Comparison of ENCODE assay signal across 1 cellular context in the genomic region with DNA sequence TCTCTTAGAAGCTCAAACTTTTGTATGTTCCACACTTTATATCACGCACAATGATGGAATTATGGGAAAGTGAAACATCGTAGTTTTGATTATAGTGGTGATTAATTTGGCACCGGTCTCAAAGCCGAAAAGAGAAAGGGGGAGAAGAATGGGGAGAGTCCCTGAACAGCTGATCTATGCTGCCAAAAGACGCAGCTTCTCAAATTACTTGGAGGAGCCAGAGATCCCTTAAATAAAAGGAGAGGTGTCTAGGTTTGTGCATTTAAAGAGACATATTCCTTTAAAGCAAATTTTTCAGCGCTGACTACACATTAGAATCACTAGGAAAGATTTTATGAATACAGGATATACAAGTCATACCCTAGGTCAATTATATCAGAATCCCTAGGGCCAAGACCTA.
TF ChIP-seq lines count a peak whose summit lies in the region.

No MANE protein-coding gene starts in this region.

TF ChIP-seq in GM23338, 12 proteins besides CTCF, POLR2A, EP300 and RAD21 (continued from another document):
- TF ChIP-seq, protein P1, sequence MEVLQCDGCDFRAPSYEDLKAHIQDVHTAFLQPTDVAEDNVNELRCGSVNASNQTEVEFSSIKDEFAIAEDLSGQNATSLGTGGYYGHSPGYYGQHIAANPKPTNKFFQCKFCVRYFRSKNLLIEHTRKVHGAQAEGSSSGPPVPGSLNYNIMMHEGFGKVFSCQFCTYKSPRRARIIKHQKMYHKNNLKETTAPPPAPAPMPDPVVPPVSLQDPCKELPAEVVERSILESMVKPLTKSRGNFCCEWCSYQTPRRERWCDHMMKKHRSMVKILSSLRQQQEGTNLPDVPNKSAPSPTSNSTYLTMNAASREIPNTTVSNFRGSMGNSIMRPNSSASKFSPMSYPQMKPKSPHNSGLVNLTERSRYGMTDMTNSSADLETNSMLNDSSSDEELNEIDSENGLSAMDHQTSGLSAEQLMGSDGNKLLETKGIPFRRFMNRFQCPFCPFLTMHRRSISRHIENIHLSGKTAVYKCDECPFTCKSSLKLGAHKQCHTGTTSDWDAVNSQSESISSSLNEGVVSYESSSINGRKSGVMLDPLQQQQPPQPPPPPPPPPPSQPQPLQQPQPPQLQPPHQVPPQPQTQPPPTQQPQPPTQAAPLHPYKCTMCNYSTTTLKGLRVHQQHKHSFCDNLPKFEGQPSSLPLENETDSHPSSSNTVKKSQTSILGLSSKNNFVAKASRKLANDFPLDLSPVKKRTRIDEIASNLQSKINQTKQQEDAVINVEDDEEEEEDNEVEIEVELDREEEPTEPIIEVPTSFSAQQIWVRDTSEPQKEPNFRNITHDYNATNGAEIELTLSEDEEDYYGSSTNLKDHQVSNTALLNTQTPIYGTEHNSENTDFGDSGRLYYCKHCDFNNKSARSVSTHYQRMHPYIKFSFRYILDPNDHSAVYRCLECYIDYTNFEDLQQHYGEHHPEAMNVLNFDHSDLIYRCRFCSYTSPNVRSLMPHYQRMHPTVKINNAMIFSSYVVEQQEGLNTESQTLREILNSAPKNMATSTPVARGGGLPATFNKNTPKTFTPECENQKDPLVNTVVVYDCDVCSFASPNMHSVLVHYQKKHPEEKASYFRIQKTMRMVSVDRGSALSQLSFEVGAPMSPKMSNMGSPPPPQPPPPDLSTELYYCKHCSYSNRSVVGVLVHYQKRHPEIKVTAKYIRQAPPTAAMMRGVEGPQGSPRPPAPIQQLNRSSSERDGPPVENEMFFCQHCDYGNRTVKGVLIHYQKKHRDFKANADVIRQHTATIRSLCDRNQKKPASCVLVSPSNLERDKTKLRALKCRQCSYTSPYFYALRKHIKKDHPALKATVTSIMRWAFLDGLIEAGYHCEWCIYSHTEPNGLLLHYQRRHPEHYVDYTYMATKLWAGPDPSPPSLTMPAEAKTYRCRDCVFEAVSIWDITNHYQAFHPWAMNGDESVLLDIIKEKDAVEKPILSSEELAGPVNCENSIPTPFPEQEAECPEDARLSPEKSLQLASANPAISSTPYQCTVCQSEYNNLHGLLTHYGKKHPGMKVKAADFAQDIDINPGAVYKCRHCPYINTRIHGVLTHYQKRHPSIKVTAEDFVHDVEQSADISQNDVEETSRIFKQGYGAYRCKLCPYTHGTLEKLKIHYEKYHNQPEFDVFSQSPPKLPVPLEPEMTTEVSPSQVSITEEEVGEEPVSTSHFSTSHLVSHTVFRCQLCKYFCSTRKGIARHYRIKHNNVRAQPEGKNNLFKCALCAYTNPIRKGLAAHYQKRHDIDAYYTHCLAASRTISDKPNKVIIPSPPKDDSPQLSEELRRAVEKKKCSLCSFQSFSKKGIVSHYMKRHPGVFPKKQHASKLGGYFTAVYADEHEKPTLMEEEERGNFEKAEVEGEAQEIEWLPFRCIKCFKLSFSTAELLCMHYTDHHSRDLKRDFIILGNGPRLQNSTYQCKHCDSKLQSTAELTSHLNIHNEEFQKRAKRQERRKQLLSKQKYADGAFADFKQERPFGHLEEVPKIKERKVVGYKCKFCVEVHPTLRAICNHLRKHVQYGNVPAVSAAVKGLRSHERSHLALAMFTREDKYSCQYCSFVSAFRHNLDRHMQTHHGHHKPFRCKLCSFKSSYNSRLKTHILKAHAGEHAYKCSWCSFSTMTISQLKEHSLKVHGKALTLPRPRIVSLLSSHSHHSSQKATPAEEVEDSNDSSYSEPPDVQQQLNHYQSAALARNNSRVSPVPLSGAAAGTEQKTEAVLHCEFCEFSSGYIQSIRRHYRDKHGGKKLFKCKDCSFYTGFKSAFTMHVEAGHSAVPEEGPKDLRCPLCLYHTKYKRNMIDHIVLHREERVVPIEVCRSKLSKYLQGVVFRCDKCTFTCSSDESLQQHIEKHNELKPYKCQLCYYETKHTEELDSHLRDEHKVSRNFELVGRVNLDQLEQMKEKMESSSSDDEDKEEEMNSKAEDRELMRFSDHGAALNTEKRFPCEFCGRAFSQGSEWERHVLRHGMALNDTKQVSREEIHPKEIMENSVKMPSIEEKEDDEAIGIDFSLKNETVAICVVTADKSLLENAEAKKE (CRISPR knock-in tag; IDR thresholded peaks at IDR 0.05): no peak
- no peak for TF ChIP-seq EZH2 (IDR thresholded peaks at IDR 0.05; ENCODE audit: low read depth, unreplicated experiment)
- TF ChIP-seq, protein P2, sequence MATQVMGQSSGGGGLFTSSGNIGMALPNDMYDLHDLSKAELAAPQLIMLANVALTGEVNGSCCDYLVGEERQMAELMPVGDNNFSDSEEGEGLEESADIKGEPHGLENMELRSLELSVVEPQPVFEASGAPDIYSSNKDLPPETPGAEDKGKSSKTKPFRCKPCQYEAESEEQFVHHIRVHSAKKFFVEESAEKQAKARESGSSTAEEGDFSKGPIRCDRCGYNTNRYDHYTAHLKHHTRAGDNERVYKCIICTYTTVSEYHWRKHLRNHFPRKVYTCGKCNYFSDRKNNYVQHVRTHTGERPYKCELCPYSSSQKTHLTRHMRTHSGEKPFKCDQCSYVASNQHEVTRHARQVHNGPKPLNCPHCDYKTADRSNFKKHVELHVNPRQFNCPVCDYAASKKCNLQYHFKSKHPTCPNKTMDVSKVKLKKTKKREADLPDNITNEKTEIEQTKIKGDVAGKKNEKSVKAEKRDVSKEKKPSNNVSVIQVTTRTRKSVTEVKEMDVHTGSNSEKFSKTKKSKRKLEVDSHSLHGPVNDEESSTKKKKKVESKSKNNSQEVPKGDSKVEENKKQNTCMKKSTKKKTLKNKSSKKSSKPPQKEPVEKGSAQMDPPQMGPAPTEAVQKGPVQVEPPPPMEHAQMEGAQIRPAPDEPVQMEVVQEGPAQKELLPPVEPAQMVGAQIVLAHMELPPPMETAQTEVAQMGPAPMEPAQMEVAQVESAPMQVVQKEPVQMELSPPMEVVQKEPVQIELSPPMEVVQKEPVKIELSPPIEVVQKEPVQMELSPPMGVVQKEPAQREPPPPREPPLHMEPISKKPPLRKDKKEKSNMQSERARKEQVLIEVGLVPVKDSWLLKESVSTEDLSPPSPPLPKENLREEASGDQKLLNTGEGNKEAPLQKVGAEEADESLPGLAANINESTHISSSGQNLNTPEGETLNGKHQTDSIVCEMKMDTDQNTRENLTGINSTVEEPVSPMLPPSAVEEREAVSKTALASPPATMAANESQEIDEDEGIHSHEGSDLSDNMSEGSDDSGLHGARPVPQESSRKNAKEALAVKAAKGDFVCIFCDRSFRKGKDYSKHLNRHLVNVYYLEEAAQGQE (IDR thresholded peaks at IDR 0.05; ENCODE audit: unreplicated experiment): no peak
- TF ChIP-seq, protein P3, sequence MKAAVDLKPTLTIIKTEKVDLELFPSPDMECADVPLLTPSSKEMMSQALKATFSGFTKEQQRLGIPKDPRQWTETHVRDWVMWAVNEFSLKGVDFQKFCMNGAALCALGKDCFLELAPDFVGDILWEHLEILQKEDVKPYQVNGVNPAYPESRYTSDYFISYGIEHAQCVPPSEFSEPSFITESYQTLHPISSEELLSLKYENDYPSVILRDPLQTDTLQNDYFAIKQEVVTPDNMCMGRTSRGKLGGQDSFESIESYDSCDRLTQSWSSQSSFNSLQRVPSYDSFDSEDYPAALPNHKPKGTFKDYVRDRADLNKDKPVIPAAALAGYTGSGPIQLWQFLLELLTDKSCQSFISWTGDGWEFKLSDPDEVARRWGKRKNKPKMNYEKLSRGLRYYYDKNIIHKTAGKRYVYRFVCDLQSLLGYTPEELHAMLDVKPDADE (IDR thresholded peaks at IDR 0.05): no peak
